ENCODE assay signal across 1 cellular context in the genomic region with DNA sequence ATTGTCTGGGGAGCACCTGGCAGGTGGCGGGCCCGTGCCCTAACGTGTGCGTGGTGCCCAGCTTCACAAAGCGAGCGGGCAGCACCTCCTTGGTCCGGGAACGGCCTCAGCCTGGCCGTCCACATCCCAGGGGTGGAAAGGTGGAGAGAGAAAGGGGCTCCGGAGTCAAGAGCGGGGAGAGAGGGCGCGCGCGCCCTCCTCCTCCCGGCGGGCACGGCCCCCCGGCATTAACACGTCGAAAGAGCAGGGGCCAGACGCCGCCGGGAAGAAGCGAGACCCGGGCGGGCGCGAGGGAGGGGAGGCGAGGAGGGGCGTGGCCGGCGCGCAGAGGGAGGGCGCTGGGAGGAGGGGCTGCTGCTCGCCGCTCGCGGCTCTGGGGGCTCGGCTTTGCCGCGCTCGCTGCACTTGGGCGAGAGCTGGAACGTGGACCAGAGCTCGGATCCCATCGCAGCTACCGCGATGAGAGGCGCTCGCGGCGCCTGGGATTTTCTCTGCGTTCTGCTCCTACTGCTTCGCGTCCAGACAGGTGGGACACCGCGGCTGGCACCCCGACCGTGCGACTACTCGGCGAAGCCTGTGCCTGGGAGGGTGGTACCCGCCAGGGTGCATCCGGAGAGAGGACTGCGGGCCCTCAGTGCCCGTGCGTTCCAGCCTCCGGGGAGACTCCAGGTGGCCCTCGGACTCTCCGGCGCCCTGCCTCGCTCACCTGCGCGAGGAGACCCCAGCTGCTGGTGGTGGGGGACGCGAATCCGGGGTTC.
TF ChIP-seq lines count a peak whose summit lies in the region.

KIT (plus strand) TSS at position 402 of the 758 bp plus-strand sequence; CDS start at position 460, 58 bp downstream.

TF ChIP-seq in HEK293, 187 proteins besides CTCF, POLR2A, EP300 and RAD21 (continued from another document and continues in another):
- TF ChIP-seq ZNF76 (tag by site-specific recombination; IDR thresholded peaks at IDR 0.05; ENCODE audit: borderline replicate concordance, low read depth) (peak; percentile 45; the same call in 1 of the 2 replicates), ZNF404 (tag by site-specific recombination; IDR thresholded peaks at IDR 0.05) (no peak), ZNF132 (tag by site-specific recombination; IDR thresholded peaks at IDR 0.05; ENCODE audit: borderline replicate concordance) (no peak), ZSCAN16 (tag by site-specific recombination; IDR thresholded peaks at IDR 0.05) (no peak), ZNF266 (tag by site-specific recombination; IDR thresholded peaks at IDR 0.05; ENCODE audit: low read depth) (no peak), ZNF335 (tag by site-specific recombination; conservative IDR thresholded peaks at IDR 0.05) (peak; percentile 66), HOXA7 (CRISPR knock-in tag; IDR thresholded peaks at IDR 0.05; ENCODE audit: borderline replicate concordance) (no peak), ZNF366 (tag by site-specific recombination; conservative IDR thresholded peaks at IDR 0.05) (no peak), EGR2 (tag by site-specific recombination; IDR thresholded peaks at IDR 0.05; ENCODE audit: low read depth) (no peak), ZNF311 (tag by site-specific recombination; IDR thresholded peaks at IDR 0.05; ENCODE audit: borderline replicate concordance) (no peak), ZNF510 (tag by site-specific recombination; IDR thresholded peaks at IDR 0.05; ENCODE audit: insufficient replicate concordance) (no peak), ZNF624 (tag by site-specific recombination; IDR thresholded peaks at IDR 0.05) (no peak), ZNF610 (tag by site-specific recombination; IDR thresholded peaks at IDR 0.05; ENCODE audit: borderline replicate concordance) (peak; percentile 57; the same call in 1 of the 2 replicates), ZNF341 (tag by site-specific recombination; IDR thresholded peaks at IDR 0.05; ENCODE audit: low read depth) (peak; percentile 30; the same call in 1 of the 2 replicates), ZNF248 (tag by site-specific recombination; IDR thresholded peaks at IDR 0.05) (no peak), ZBTB20 (tag by site-specific recombination; IDR thresholded peaks at IDR 0.05) (peak; percentile 45; the same call in 1 of the 2 replicates), ZFP37 (tag by site-specific recombination; IDR thresholded peaks at IDR 0.05) (no peak), ZNF544 (tag by site-specific recombination; IDR thresholded peaks at IDR 0.05) (no peak), ZNF223 (tag by site-specific recombination; IDR thresholded peaks at IDR 0.05) (no peak), ZNF239 (tag by site-specific recombination; IDR thresholded peaks at IDR 0.05) (no peak), GLI4 (tag by site-specific recombination; IDR thresholded peaks at IDR 0.05) (no peak), ZNF354C (tag by site-specific recombination; IDR thresholded peaks at IDR 0.05; ENCODE audit: borderline replicate concordance, low read depth) (no peak), ZFHX2 (tag by site-specific recombination; conservative IDR thresholded peaks at IDR 0.05) (no peak), ZBTB17 (tag by site-specific recombination; IDR thresholded peaks at IDR 0.05) (peak; percentile 69), ZNF2 (tag by site-specific recombination; IDR thresholded peaks at IDR 0.05) (no peak), INSM2 (tag by site-specific recombination; IDR thresholded peaks at IDR 0.05) (no peak), ZNF837 (tag by site-specific recombination; IDR thresholded peaks at IDR 0.05) (no peak), SP2 (tag by site-specific recombination; IDR thresholded peaks at IDR 0.05) (peak; percentile 53), ZBTB8A (tag by site-specific recombination; IDR thresholded peaks at IDR 0.05) (peak; percentile 71), KLF10 (tag by site-specific recombination; IDR thresholded peaks at IDR 0.05) (peak; percentile 82), ZNF202 (tag by site-specific recombination; IDR thresholded peaks at IDR 0.05; ENCODE audit: borderline replicate concordance) (no peak), ZNF169 (tag by site-specific recombination; IDR thresholded peaks at IDR 0.05) (no peak), SALL2 (tag by site-specific recombination; IDR thresholded peaks at IDR 0.05; ENCODE audit: borderline replicate concordance) (no peak), KLF8 (tag by site-specific recombination; IDR thresholded peaks at IDR 0.05) (peak; percentile 29; the same call in 1 of the 2 replicates), BCL11A (tag by site-specific recombination; IDR thresholded peaks at IDR 0.05; ENCODE audit: low read depth) (no peak), KLF16 (tag by site-specific recombination; IDR thresholded peaks at IDR 0.05) (0 out of 2 replicates have a peak, but pooled peaks have one; percentile 29), ZNF596 (tag by site-specific recombination; IDR thresholded peaks at IDR 0.05) (no peak), ZBTB7A (tag by site-specific recombination; IDR thresholded peaks at IDR 0.05; ENCODE audit: low read depth) (no peak), GLIS2 (tag by site-specific recombination; IDR thresholded peaks at IDR 0.05) (peak; percentile 37), ZNF600 (tag by site-specific recombination; IDR thresholded peaks at IDR 0.05) (peak; percentile 70), ZNF155 (tag by site-specific recombination; IDR thresholded peaks at IDR 0.05) (no peak), ZNF670 (tag by site-specific recombination; IDR thresholded peaks at IDR 0.05; ENCODE audit: low read depth) (no peak), ZNF221 (tag by site-specific recombination; IDR thresholded peaks at IDR 0.05; ENCODE audit: borderline replicate concordance) (no peak), ZSCAN18 (tag by site-specific recombination; IDR thresholded peaks at IDR 0.05) (no peak), ZNF112 (tag by site-specific recombination; IDR thresholded peaks at IDR 0.05) (no peak), ZNF423 (tag by site-specific recombination; IDR thresholded peaks at IDR 0.05) (no peak), PATZ1 (tag by site-specific recombination; IDR thresholded peaks at IDR 0.05) (peak; percentile 43; the same call in 1 of the 2 replicates), ZNF433 (tag by site-specific recombination; IDR thresholded peaks at IDR 0.05; ENCODE audit: low read depth) (no peak), KLF9 (tag by site-specific recombination; IDR thresholded peaks at IDR 0.05; ENCODE audit: low read depth) (peak; percentile 86), ZNF174 (tag by site-specific recombination; IDR thresholded peaks at IDR 0.05) (no peak), ZEB2 (tag by site-specific recombination; IDR thresholded peaks at IDR 0.05) (peak; percentile 57)
- TF ChIP-seq, protein P1, sequence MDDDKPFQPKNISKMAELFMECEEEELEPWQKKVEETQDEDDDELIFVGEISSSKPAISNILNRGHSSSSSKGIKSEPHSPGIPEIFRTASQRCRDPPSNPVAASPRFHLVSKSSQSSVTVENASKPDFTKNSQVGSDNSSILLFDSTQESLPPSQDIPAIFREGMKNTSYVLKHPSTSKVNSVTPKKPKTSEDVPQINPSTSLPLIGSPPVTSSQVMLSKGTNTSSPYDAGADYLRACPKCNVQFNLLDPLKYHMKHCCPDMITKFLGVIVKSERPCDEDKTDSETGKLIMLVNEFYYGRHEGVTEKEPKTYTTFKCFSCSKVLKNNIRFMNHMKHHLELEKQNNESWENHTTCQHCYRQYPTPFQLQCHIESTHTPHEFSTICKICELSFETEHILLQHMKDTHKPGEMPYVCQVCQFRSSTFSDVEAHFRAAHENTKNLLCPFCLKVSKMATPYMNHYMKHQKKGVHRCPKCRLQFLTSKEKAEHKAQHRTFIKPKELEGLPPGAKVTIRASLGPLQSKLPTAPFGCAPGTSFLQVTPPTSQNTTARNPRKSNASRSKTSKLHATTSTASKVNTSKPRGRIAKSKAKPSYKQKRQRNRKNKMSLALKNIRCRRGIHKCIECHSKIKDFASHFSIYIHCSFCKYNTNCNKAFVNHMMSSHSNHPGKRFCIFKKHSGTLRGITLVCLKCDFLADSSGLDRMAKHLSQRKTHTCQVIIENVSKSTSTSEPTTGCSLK (tag by site-specific recombination; IDR thresholded peaks at IDR 0.05): no peak
- TF ChIP-seq, protein P2, sequence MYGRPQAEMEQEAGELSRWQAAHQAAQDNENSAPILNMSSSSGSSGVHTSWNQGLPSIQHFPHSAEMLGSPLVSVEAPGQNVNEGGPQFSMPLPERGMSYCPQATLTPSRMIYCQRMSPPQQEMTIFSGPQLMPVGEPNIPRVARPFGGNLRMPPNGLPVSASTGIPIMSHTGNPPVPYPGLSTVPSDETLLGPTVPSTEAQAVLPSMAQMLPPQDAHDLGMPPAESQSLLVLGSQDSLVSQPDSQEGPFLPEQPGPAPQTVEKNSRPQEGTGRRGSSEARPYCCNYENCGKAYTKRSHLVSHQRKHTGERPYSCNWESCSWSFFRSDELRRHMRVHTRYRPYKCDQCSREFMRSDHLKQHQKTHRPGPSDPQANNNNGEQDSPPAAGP (tag by site-specific recombination; IDR thresholded peaks at IDR 0.05): peak; percentile 30; the same call in 1 of the 2 replicates
- TF ChIP-seq, protein P3, sequence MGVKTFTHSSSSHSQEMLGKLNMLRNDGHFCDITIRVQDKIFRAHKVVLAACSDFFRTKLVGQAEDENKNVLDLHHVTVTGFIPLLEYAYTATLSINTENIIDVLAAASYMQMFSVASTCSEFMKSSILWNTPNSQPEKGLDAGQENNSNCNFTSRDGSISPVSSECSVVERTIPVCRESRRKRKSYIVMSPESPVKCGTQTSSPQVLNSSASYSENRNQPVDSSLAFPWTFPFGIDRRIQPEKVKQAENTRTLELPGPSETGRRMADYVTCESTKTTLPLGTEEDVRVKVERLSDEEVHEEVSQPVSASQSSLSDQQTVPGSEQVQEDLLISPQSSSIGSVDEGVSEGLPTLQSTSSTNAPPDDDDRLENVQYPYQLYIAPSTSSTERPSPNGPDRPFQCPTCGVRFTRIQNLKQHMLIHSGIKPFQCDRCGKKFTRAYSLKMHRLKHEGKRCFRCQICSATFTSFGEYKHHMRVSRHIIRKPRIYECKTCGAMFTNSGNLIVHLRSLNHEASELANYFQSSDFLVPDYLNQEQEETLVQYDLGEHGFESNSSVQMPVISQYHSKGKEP (tag by site-specific recombination; IDR thresholded peaks at IDR 0.05): no peak
- TF ChIP-seq, protein P4, sequence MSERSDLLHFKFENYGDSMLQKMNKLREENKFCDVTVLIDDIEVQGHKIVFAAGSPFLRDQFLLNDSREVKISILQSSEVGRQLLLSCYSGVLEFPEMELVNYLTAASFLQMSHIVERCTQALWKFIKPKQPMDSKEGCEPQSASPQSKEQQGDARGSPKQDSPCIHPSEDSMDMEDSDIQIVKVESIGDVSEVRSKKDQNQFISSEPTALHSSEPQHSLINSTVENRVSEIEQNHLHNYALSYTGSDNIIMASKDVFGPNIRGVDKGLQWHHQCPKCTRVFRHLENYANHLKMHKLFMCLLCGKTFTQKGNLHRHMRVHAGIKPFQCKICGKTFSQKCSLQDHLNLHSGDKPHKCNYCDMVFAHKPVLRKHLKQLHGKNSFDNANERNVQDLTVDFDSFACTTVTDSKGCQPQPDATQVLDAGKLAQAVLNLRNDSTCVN (tag by site-specific recombination; optimal IDR thresholded peaks at IDR 0.05): peak; percentile 83
